Comparison of ENCODE assay signal across 8 cellular contexts in the genomic region with DNA sequence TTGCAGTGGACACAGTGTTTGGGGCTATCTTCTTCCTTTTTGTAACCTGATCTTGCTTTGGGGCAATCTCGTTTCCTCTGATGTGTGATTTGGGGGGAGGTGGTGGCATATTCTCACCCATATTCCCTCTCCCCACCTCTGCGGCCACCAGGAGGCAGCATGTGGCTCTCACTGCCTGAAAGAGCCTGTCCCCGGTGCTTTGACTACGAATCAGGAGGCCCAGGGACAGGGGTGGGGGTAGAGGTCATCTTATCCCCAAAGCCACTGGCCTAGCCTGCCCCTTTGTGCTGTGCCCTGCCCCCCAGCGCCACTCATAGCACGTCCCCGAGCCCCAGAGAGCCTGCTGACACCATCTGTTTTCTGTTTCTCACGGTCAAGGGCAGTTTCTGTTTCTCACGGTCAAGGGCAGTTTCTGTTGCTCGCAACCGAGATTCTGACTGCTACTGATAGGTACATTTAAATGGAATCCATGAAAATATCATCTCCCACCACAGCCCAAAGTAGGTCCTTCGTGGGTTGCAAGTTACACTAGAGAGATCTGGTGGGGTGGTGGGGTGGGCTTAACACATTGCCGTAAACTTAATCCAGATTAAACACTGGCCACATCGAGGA. TPM values are rescaled to one million over a fixed set of nuclear protein-coding genes. Genes with fewer than 3 reads are reported as not detected.
DNase-seq lines count a peak whose midpoint lies in the region; TF ChIP-seq lines count a peak whose summit lies in the region.

No MANE protein-coding gene starts in this region.

- intact Hi-C loops in PC-9 (cut with micrococcal nuclease; ENCODE audit: unreplicated experiment), result no loop called here

- H4K20me1 ChIP-seq in DOHH2 (ENCODE audit: control insufficient read depth, insufficient read depth, low read depth, low read length) (no peaks in the 10 kb centered on the region), PC-9 (ENCODE audit: insufficient read depth) (no peaks in the 10 kb centered on the region)

- TF ChIP-seq CTCF in DOHH2 (IDR thresholded peaks at IDR 0.05; ENCODE audit: low read depth, low read length, poor library complexity, severe bottlenecking), result peak; percentile 91
- peak; percentile 50 for TF ChIP-seq CTCF in PC-9 (conservative IDR thresholded peaks at IDR 0.05)

- H3K9me3 ChIP-seq in DOHH2 (ENCODE audit: control insufficient read depth, insufficient read depth, low read length), result no peaks in the 10 kb centered on the region
- no peaks in the 10 kb centered on the region for H3K9me3 ChIP-seq in PC-9 (ENCODE audit: insufficient read depth, low read depth)

- BruUV-seq in PC-9 (replicated peaks; lab: Mats Ljungman, UMichigan), result no TSS peak

- no peak overlapping the region for H2AFZ ChIP-seq in PC-9

- H3K4me1 ChIP-seq in DOHH2 (ENCODE audit: control insufficient read depth, low read length), result peaks cover 74% of the 10 kb centered on the region
- no peaks in the 10 kb centered on the region for H3K4me1 ChIP-seq in PC-9 (replicated peaks; ENCODE audit: insufficient read depth)

- H3K4me2 ChIP-seq in DOHH2 (ENCODE audit: low read length) (peak overlapping the region; percentile 81), PC-9 (no peak overlapping the region)

- no peaks in the 10 kb centered on the region for H3K27me3 ChIP-seq in DOHH2 (ENCODE audit: control insufficient read depth, low read length)
- H3K27me3 ChIP-seq in PC-9 (ENCODE audit: insufficient read depth, low read depth), result no peaks in the 10 kb centered on the region

- POLR2A ChIA-PET in HEK293T (lab: Yijun Ruan, JAX), result interaction anchor here (0.9 kb wide), 1 partner anchor 29 kb away, joined by 3 read pairs; no protein-coding TSS in a partner anchor
- POLR2A ChIA-PET in PC-9 (lab: Charles Lee; ENCODE audit: unreplicated experiment), result no interaction called here

- peak; percentile 67 for DNase-seq in HEK293T (ENCODE audit: extremely low spot score)
- peak in 1 of 2 experiments; percentile 8 for DNase-seq in PC-9
- peak; percentile 45 for DNase-seq in activated naive CD4-positive, alpha-beta T cell treated with Interleukin-2 at 50 U/mL for 16 hours
- DNase-seq in hepatic stellate cell (ENCODE audit: low spot score), result peak; percentile 64
- DNase-seq in stimulated activated CD4-positive, alpha-beta T cell treated with anti-CD3 and anti-CD28 coated beads, Interleukin-15, amount 100 ng/mL, for 24 hours, result peak; percentile 55
- DNase-seq in epidermal melanocyte (ENCODE audit: insufficient read length, low spot score), result no peak
- DNase-seq in COR-L47 (lab: John Stamatoyannopoulos, UW), result no peak

- H3K27ac ChIP-seq in DOHH2 (ENCODE audit: low read depth, low read length) (peak overlapping the region; percentile 97), PC-9 (no peak overlapping the region)

- CTCF ChIA-PET in HEK293T (lab: Yijun Ruan, JAX) (no interaction called here), PC-9 (lab: Charles Lee) (no interaction called here)

- H3K79me2 ChIP-seq in DOHH2 (ENCODE audit: control insufficient read depth, low read length), result no peaks in the 10 kb centered on the region
- H3K79me2 ChIP-seq in PC-9 (ENCODE audit: low read depth), result no peaks in the 10 kb centered on the region

- H3K36me3 ChIP-seq in DOHH2 (ENCODE audit: control insufficient read depth, low read length) (no peaks in the 10 kb centered on the region), PC-9 (ENCODE audit: low read depth) (no peaks in the 10 kb centered on the region)

- peak overlapping the region; percentile 67 for H3K4me3 ChIP-seq in DOHH2 (ENCODE audit: low read length)
- no peak overlapping the region for H3K4me3 ChIP-seq in PC-9

- H3F3A ChIP-seq in DOHH2 (ENCODE audit: control insufficient read depth, insufficient read depth) (peaks cover 31% of the 10 kb centered on the region), PC-9 (ENCODE audit: insufficient read depth, low read depth) (no peaks in the 10 kb centered on the region)

- H3K9me2 ChIP-seq in DOHH2 (replicated peaks; ENCODE audit: control insufficient read depth, low read length), result no peaks in the 10 kb centered on the region
- H3K9me2 ChIP-seq in PC-9 (ENCODE audit: insufficient read depth), result no peaks in the 10 kb centered on the region

TF ChIP-seq in HEK293T, 16 proteins besides CTCF, POLR2A, EP300 and RAD21:
- TF ChIP-seq BHLHE40 (IDR thresholded peaks at IDR 0.05; ENCODE audit: borderline replicate concordance) (no peak), ZNF384 (IDR thresholded peaks at IDR 0.05) (no peak), CTBP1 (IDR thresholded peaks at IDR 0.05; ENCODE audit: borderline replicate concordance) (no peak), FOXK2 (IDR thresholded peaks at IDR 0.05) (no peak), TARDBP (IDR thresholded peaks at IDR 0.05) (no peak), FOXA1 (IDR thresholded peaks at IDR 0.05) (no peak), SP1 (IDR thresholded peaks at IDR 0.05) (no peak), SUZ12 (IDR thresholded peaks at IDR 0.05) (no peak), FOXM1 (IDR thresholded peaks at IDR 0.05; ENCODE audit: borderline replicate concordance) (no peak), LEF1 (IDR thresholded peaks at IDR 0.05; ENCODE audit: borderline replicate concordance) (no peak), ELF4 (IDR thresholded peaks at IDR 0.05) (no peak), ARNT (IDR thresholded peaks at IDR 0.05) (no peak), HDGF (IDR thresholded peaks at IDR 0.05; ENCODE audit: borderline replicate concordance) (no peak), NFRKB (IDR thresholded peaks at IDR 0.05) (no peak), L3MBTL2 (conservative IDR thresholded peaks at IDR 0.05) (no peak)
- TF ChIP-seq, protein P1, sequence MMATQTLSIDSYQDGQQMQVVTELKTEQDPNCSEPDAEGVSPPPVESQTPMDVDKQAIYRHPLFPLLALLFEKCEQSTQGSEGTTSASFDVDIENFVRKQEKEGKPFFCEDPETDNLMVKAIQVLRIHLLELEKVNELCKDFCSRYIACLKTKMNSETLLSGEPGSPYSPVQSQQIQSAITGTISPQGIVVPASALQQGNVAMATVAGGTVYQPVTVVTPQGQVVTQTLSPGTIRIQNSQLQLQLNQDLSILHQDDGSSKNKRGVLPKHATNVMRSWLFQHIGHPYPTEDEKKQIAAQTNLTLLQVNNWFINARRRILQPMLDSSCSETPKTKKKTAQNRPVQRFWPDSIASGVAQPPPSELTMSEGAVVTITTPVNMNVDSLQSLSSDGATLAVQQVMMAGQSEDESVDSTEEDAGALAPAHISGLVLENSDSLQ (IDR thresholded peaks at IDR 0.05), result no peak

RNA-seq across cellular contexts. Expression of a gene that starts 28.2 kb away (rescaled TPM):
- 15.3 and 16.5 TPM in 2 replicates for total RNA-seq in PC-9 (2021)

RNA-seq across cellular contexts. Expression of a gene that starts 37.5 kb away (rescaled TPM):
- not detected in 2 replicates for total RNA-seq in PC-9 (2021)

Comparison
In these comparisons a context has a peak if more than half of its experiments do, and no peak if none do; other contexts are left out.
1. DNase-seq: peak in HEK293T (single experiment), activated naive CD4-positive, alpha-beta T cell treated with Interleukin-2 at 50 U/mL for 16 hours (single experiment), hepatic stellate cell (single experiment) and stimulated activated CD4-positive, alpha-beta T cell treated with anti-CD3 and anti-CD28 coated beads, Interleukin-15, amount 100 ng/mL, for 24 hours (single experiment); none in epidermal melanocyte (single experiment) and COR-L47 (single experiment).